1 cellular context compared by ENCODE assay signal in genomic region chr3:188082040-188082439, GRCh38.
TF ChIP-seq lines count a peak whose summit lies in the region.

No MANE protein-coding gene starts in this region.

TF ChIP-seq in SK-N-SH treated with all-trans-retinoic acid at 6 μM for 48 hours, 23 proteins besides CTCF, POLR2A, EP300 and RAD21 (continued from another document):
- TF ChIP-seq, protein P1, sequence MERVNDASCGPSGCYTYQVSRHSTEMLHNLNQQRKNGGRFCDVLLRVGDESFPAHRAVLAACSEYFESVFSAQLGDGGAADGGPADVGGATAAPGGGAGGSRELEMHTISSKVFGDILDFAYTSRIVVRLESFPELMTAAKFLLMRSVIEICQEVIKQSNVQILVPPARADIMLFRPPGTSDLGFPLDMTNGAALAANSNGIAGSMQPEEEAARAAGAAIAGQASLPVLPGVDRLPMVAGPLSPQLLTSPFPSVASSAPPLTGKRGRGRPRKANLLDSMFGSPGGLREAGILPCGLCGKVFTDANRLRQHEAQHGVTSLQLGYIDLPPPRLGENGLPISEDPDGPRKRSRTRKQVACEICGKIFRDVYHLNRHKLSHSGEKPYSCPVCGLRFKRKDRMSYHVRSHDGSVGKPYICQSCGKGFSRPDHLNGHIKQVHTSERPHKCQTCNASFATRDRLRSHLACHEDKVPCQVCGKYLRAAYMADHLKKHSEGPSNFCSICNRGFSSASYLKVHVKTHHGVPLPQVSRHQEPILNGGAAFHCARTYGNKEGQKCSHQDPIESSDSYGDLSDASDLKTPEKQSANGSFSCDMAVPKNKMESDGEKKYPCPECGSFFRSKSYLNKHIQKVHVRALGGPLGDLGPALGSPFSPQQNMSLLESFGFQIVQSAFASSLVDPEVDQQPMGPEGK (CRISPR knock-in tag; IDR thresholded peaks at IDR 0.05; ENCODE audit: borderline replicate concordance): no peak
- TF ChIP-seq GLIS3 (CRISPR knock-in tag; IDR thresholded peaks at IDR 0.05) (no peak), RARB (CRISPR knock-in tag; IDR thresholded peaks at IDR 0.05) (no peak), ZC3H10 (CRISPR knock-in tag; IDR thresholded peaks at IDR 0.05) (no peak), PPARA (CRISPR knock-in tag; IDR thresholded peaks at IDR 0.05; ENCODE audit: borderline replicate concordance) (no peak), TOX (CRISPR knock-in tag; IDR thresholded peaks at IDR 0.05; ENCODE audit: borderline replicate concordance) (no peak), BACH2 (CRISPR knock-in tag; IDR thresholded peaks at IDR 0.05; ENCODE audit: borderline replicate concordance) (no peak), ZNF565 (CRISPR knock-in tag; conservative IDR thresholded peaks at IDR 0.05; ENCODE audit: low read depth) (no peak)
